In genomic region chr5:168301593-168302388, GRCh38 we compare ENCODE assay signal across 14 cellular contexts. TPM values are rescaled to one million over a fixed set of nuclear protein-coding genes. Genes with fewer than 3 reads are reported as not detected.
DNase-seq lines count a peak whose midpoint lies in the region; ATAC-seq and TF ChIP-seq lines count a peak whose summit lies in the region.
"Had no signal": no experiment of that assay in that cellular context is flagged by ENCODE, and none has a peak within 500 bp of the region (broad histone marks: within the 10 kb centered on the region; RNA-seq: fewer than 3 reads in every experiment).

No MANE protein-coding gene starts in this region.

- H3K27ac ChIP-seq in colonic mucosa = peak overlapping the region; percentile 40
- H3K27ac ChIP-seq: C4-2B had no signal

- peak; percentile 61 for DNase-seq in Daoy (ENCODE audit: low read depth)
- DNase-seq in MG63 = peak; percentile 87
- DNase-seq in colonic mucosa = peak; percentile 73
- DNase-seq in mucosa of gallbladder (ENCODE audit: low spot score) = peak; percentile 74
- DNase-seq in NCI-H446 (lab: John Stamatoyannopoulos, UW) = no peak
- DNase-seq: activated CD8-positive, alpha-beta memory T cell treated with anti-CD3 and anti-CD28 coated beads, Interleukin-2, amount 50 U/mL, for 48 hours; KBM-7; NCI-H2107 had no signal

- peaks cover 3% of the 10 kb centered on the region for H3K4me1 ChIP-seq in colonic mucosa

- no peak for ATAC-seq in GM18873 (IDR thresholded peaks at IDR 0.05; ENCODE audit: low FRiP score, unreplicated experiment)
- ATAC-seq in GM21529 (IDR thresholded peaks at IDR 0.05; ENCODE audit: unreplicated experiment) = no peak
- no peak for ATAC-seq in HG02970 (IDR thresholded peaks at IDR 0.05; ENCODE audit: low FRiP score, unreplicated experiment)
- ATAC-seq: natural killer cell treated with Interleukin-12 subunit alpha and Interleukin-12 subunit beta and Interleukin-15 and Interleukin-18, amount 100 ng/mL, for 72 hours; Right ventricle myocardium inferior had no signal

- TF ChIP-seq CTCF in colonic mucosa (IDR thresholded peaks at IDR 0.05) = no peak

- H3K9me3 ChIP-seq in MG63 (peaks cover 5% of the 10 kb centered on the region; the same call in 1 of the 2 replicates), colonic mucosa (no peaks in the 10 kb centered on the region)

- H3K36me3 ChIP-seq in MG63 (peaks cover 9% of the 10 kb centered on the region), colonic mucosa (no peaks in the 10 kb centered on the region)

- intact Hi-C loops in colonic mucosa (cut with DNase I) = no loop called here

- H3K9ac ChIP-seq in colonic mucosa (ENCODE audit: low read depth in 2 of 2, low read length in 2 of 2) = peak overlapping the region in 1 of 2 donors; percentile 22

- no peaks in the 10 kb centered on the region for H3K27me3 ChIP-seq in MG63
- H3K27me3 ChIP-seq in colonic mucosa = no peaks in the 10 kb centered on the region

- H3K4me3 ChIP-seq in MG63 = no peak overlapping the region
- no peak overlapping the region for H3K4me3 ChIP-seq in colonic mucosa

RNA-seq across cellular contexts. Expression of gene WWC1, which starts 10.3 kb away (rescaled TPM):
- total RNA-seq in Daoy (2014; rRNA removed; shearing (Covaris generic)) = 17.4 and 18.9 TPM in 2 replicates
- 15.9 and 38.3 TPM in 2 replicates for total RNA-seq in MG63 (2014; rRNA removed; shearing (Covaris generic); ENCODE audit: low replicate concordance)
- total RNA-seq in colonic mucosa (10 to 100 TPM; 15.3 to 33.3 TPM), mucosa of gallbladder (58.4 TPM)
- total RNA-seq: natural killer cell treated with Interleukin-12 subunit alpha and Interleukin-12 subunit beta and Interleukin-15 and Interleukin-18, amount 100 ng/mL, for 72 hours had no signal

Comparison
In these comparisons a context has a peak if more than half of its experiments do, and no peak if none do; other contexts are left out.
1. DNase-seq: peak in Daoy (single experiment), MG63 (single experiment), colonic mucosa (single experiment) and mucosa of gallbladder (single experiment); none in NCI-H446 (0 of 2).